In the genomic region with DNA sequence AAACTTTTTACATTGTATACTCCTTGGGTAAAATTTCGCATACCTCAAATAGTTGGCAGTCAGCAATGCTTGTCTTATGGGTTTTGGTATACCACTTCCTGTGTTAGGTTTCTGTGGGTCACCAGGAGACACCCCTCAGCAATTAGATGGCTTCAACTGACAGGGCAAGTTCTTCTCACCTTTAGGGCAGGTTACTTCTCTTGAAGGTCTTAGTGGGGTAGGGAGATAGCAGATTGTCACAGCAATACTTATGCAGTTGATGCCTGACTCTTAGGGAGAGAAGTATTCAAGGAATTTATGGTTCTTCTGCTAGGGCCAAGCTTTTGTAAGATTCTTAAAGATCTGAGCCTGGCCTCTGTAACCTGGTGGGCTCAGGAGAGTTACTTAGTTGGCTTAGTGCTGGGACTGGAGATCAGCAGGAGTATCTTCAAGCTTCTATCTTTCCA, we compare ENCODE assay signal across 1 cellular context.
TF ChIP-seq lines count a peak whose summit lies in the region.

No MANE protein-coding gene starts in this region.

TF ChIP-seq in H1, 55 proteins besides CTCF, POLR2A, EP300 and RAD21 (continued from another document):
- TF ChIP-seq, protein P1, sequence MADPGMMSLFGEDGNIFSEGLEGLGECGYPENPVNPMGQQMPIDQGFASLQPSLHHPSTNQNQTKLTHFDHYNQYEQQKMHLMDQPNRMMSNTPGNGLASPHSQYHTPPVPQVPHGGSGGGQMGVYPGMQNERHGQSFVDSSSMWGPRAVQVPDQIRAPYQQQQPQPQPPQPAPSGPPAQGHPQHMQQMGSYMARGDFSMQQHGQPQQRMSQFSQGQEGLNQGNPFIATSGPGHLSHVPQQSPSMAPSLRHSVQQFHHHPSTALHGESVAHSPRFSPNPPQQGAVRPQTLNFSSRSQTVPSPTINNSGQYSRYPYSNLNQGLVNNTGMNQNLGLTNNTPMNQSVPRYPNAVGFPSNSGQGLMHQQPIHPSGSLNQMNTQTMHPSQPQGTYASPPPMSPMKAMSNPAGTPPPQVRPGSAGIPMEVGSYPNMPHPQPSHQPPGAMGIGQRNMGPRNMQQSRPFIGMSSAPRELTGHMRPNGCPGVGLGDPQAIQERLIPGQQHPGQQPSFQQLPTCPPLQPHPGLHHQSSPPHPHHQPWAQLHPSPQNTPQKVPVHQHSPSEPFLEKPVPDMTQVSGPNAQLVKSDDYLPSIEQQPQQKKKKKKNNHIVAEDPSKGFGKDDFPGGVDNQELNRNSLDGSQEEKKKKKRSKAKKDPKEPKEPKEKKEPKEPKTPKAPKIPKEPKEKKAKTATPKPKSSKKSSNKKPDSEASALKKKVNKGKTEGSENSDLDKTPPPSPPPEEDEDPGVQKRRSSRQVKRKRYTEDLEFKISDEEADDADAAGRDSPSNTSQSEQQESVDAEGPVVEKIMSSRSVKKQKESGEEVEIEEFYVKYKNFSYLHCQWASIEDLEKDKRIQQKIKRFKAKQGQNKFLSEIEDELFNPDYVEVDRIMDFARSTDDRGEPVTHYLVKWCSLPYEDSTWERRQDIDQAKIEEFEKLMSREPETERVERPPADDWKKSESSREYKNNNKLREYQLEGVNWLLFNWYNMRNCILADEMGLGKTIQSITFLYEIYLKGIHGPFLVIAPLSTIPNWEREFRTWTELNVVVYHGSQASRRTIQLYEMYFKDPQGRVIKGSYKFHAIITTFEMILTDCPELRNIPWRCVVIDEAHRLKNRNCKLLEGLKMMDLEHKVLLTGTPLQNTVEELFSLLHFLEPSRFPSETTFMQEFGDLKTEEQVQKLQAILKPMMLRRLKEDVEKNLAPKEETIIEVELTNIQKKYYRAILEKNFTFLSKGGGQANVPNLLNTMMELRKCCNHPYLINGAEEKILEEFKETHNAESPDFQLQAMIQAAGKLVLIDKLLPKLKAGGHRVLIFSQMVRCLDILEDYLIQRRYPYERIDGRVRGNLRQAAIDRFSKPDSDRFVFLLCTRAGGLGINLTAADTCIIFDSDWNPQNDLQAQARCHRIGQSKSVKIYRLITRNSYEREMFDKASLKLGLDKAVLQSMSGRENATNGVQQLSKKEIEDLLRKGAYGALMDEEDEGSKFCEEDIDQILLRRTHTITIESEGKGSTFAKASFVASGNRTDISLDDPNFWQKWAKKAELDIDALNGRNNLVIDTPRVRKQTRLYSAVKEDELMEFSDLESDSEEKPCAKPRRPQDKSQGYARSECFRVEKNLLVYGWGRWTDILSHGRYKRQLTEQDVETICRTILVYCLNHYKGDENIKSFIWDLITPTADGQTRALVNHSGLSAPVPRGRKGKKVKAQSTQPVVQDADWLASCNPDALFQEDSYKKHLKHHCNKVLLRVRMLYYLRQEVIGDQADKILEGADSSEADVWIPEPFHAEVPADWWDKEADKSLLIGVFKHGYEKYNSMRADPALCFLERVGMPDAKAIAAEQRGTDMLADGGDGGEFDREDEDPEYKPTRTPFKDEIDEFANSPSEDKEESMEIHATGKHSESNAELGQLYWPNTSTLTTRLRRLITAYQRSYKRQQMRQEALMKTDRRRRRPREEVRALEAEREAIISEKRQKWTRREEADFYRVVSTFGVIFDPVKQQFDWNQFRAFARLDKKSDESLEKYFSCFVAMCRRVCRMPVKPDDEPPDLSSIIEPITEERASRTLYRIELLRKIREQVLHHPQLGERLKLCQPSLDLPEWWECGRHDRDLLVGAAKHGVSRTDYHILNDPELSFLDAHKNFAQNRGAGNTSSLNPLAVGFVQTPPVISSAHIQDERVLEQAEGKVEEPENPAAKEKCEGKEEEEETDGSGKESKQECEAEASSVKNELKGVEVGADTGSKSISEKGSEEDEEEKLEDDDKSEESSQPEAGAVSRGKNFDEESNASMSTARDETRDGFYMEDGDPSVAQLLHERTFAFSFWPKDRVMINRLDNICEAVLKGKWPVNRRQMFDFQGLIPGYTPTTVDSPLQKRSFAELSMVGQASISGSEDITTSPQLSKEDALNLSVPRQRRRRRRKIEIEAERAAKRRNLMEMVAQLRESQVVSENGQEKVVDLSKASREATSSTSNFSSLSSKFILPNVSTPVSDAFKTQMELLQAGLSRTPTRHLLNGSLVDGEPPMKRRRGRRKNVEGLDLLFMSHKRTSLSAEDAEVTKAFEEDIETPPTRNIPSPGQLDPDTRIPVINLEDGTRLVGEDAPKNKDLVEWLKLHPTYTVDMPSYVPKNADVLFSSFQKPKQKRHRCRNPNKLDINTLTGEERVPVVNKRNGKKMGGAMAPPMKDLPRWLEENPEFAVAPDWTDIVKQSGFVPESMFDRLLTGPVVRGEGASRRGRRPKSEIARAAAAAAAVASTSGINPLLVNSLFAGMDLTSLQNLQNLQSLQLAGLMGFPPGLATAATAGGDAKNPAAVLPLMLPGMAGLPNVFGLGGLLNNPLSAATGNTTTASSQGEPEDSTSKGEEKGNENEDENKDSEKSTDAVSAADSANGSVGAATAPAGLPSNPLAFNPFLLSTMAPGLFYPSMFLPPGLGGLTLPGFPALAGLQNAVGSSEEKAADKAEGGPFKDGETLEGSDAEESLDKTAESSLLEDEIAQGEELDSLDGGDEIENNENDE (IDR thresholded peaks at IDR 0.05; ENCODE audit: insufficient replicate concordance, low read length): no peak
- TF ChIP-seq CREB1 (IDR thresholded peaks at IDR 0.05) (no peak), KDM1A (IDR thresholded peaks at IDR 0.05; ENCODE audit: borderline replicate concordance, low read length) (no peak), TEAD4 (IDR thresholded peaks at IDR 0.05; ENCODE audit: low read depth, low read length) (peak; percentile 83), BACH1 (IDR thresholded peaks at IDR 0.05; ENCODE audit: low read length) (no peak), GTF2F1 (IDR thresholded peaks at IDR 0.05; ENCODE audit: borderline replicate concordance, low read depth, low read length) (no peak), SIN3A (conservative IDR thresholded peaks at IDR 0.05 in 1 of 2, IDR thresholded peaks at IDR 0.05 in 1 of 2; ENCODE audit: low read depth in 1 of 2, low read length in 2 of 2) (no peak), RNF2 (IDR thresholded peaks at IDR 0.05; ENCODE audit: borderline replicate concordance, low read depth, low read length, missing control alignments, poor library complexity, severe bottlenecking) (no peak), RFX5 (IDR thresholded peaks at IDR 0.05; ENCODE audit: borderline replicate concordance, low read depth, low read length) (no peak), SIX5 (IDR thresholded peaks at IDR 0.05; ENCODE audit: low read depth, low read length) (no peak), HDAC2 (IDR thresholded peaks at IDR 0.05; ENCODE audit: borderline replicate concordance in 1 of 2, low read depth in 2 of 2, low read length in 2 of 2) (peak in 1 of 2 experiments; percentile 16; a peak in 1 of 4 replicates), JUN (IDR thresholded peaks at IDR 0.05; ENCODE audit: low read depth, low read length) (no peak), CBX8 (IDR thresholded peaks at IDR 0.05; ENCODE audit: borderline replicate concordance, low read depth, low read length) (no peak), HDAC6 (IDR thresholded peaks at IDR 0.05; ENCODE audit: low read depth, low read length) (no peak)
- TF ChIP-seq, protein P2, sequence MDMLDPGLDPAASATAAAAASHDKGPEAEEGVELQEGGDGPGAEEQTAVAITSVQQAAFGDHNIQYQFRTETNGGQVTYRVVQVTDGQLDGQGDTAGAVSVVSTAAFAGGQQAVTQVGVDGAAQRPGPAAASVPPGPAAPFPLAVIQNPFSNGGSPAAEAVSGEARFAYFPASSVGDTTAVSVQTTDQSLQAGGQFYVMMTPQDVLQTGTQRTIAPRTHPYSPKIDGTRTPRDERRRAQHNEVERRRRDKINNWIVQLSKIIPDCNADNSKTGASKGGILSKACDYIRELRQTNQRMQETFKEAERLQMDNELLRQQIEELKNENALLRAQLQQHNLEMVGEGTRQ (IDR thresholded peaks at IDR 0.05; ENCODE audit: low read length): no peak
